11 cellular contexts compared by ENCODE assay signal in the genomic region with DNA sequence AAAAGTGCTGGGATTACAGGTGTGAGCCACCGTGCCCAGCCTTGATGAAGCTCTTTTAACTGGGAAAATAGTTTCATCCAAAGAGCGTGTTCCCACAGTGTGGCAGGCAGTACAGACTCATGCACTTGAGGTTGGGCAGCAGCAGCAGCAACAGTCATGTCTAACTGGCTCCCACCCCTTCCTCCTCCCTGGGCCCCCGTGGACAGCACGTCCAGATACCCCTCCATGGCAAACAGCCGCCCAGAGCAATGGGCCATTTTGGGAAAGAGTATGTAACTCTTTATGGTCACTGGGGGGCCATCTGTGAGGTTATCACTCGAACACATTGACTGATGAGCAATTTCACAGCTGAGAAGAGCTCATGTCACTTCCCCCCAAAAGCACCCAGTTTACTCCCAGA.
"Had no signal": no experiment of that assay in that cellular context is flagged by ENCODE, and none has a peak within 500 bp of the region (broad histone marks: within the 10 kb centered on the region; RNA-seq: fewer than 3 reads in every experiment).

No MANE protein-coding gene starts in this region.

- H2AFZ ChIP-seq: GM23248, GM23338 had no signal

- H3K27ac ChIP-seq: GM23248 had no signal

- H3K9ac ChIP-seq: GM23248 had no signal

- H3K9me3 ChIP-seq: HAP-1 had no signal

- H3K36me3 ChIP-seq: HAP-1 had no signal

- DNase-seq: GM23248, GOT3, H7, H9, HCEC 1CT, HFFc6 had no signal

- H3K4me2 ChIP-seq: GM23338 had no signal

- FAIRE-seq: H1, H54 had no signal

- H3K4me1 ChIP-seq: HAP-1 had no signal

- H3K4me3 ChIP-seq: GM23248, GM23338, HAP-1 had no signal

- ATAC-seq: GM23338, HCT116 had no signal
